In the genomic region with DNA sequence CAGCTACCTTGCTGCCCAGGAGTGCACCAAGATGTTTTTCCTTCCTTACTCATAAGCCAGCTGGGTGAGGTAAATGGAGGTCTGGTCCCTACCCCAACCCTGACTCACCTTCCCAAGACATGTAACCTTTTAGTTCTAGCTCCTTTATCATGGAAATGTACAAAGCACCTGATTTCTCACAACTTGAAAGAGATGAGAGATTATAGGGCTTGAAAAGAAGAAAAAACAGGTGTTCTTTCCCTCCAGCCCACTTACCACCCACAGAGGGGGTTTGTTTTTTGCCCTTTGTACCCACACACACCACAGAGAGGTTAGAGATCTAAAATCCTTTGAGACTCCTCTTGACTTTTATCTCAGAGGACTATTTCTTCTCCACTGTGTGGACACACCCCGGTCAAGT, we compare ENCODE assay signal across 24 cellular contexts. TPM values are rescaled to one million over a fixed set of nuclear protein-coding genes. Genes with fewer than 3 reads are reported as not detected.
A peak's percentile ranks its signal among the peaks of the same experiment; 100 is the strongest.
DNase-seq lines count a peak whose midpoint lies in the region; ATAC-seq lines count a peak whose summit lies in the region.
"Had no signal": no experiment of that assay in that cellular context is flagged by ENCODE, and none has a peak within 500 bp of the region (broad histone marks: within the 10 kb centered on the region; RNA-seq: fewer than 3 reads in every experiment).

No MANE protein-coding gene starts in this region.

- no peaks in the 10 kb centered on the region for H3K27me3 Mint-ChIP-seq in activated CD4-positive, alpha-beta T cell treated with anti-CD3 and anti-CD28 coated beads, Interleukin-2, amount 10 ng/mL, durations not matched to agents 7 days and 5 days
- H3K27me3 Mint-ChIP-seq in activated naive CD8-positive, alpha-beta T cell treated with anti-CD3 and anti-CD28 coated beads for 36 hours: no peaks in the 10 kb centered on the region
- H3K27me3 Mint-ChIP-seq in stimulated activated naive CD8-positive, alpha-beta T cell treated with anti-CD3 and anti-CD28 coated beads, Interleukin-15, amount 100 ng/mL, for 72 hours: peaks cover 17% of the 10 kb centered on the region

- ATAC-seq in stimulated activated naive CD8-positive, alpha-beta T cell treated with anti-CD3 and anti-CD28 coated beads, Interleukin-15, amount 100 ng/mL, for 72 hours: peak; percentile 38
- ATAC-seq: A549, heart right ventricle, left lobe of liver had no signal

- CTCF ChIA-PET in activated CD4-positive, alpha-beta T cell treated with anti-CD3 and anti-CD28 coated beads, Interleukin-2, amount 10 ng/mL, durations not matched to agents 7 days and 5 days (lab: Charles Lee): interaction anchor here (1.2 kb wide), 1 partner anchor 21 kb away, joined by 3 read pairs; a partner anchor contains a TSS

- H3K4me3 Mint-ChIP-seq in activated CD4-positive, alpha-beta T cell treated with anti-CD3 and anti-CD28 coated beads, Interleukin-2, amount 10 ng/mL, durations not matched to agents 7 days and 5 days: no peak overlapping the region
- peak overlapping the region; percentile 48 for H3K4me3 Mint-ChIP-seq in activated naive CD8-positive, alpha-beta T cell treated with anti-CD3 and anti-CD28 coated beads for 36 hours
- H3K4me3 Mint-ChIP-seq in stimulated activated naive CD8-positive, alpha-beta T cell treated with anti-CD3 and anti-CD28 coated beads, Interleukin-15, amount 100 ng/mL, for 72 hours: no peak overlapping the region

- H3K9me3 Mint-ChIP-seq in activated CD4-positive, alpha-beta T cell treated with anti-CD3 and anti-CD28 coated beads, Interleukin-2, amount 10 ng/mL, durations not matched to agents 7 days and 5 days: no peaks in the 10 kb centered on the region
- no peaks in the 10 kb centered on the region for H3K9me3 Mint-ChIP-seq in activated naive CD8-positive, alpha-beta T cell treated with anti-CD3 and anti-CD28 coated beads for 36 hours
- H3K9me3 Mint-ChIP-seq in stimulated activated naive CD8-positive, alpha-beta T cell treated with anti-CD3 and anti-CD28 coated beads, Interleukin-15, amount 100 ng/mL, for 72 hours: no peaks in the 10 kb centered on the region

- DNase-seq in activated CD4-positive, alpha-beta T cell treated with anti-CD3 and anti-CD28 coated beads for 48 hours: peak; percentile 26
- no peak for DNase-seq in activated CD4-positive, alpha-beta T cell treated with anti-CD3 and anti-CD28 coated beads, Interleukin-2, amount 10 ng/mL, durations not matched to agents 7 days and 5 days
- peak; percentile 6 for DNase-seq in stimulated activated naive CD4-positive, alpha-beta T cell treated with Interleukin-2 at 50 U/mL for 16 hours (lab: John Stamatoyannopoulos, UW)
- DNase-seq in stimulated activated naive CD4-positive, alpha-beta T cell (lab: John Stamatoyannopoulos, UW): no peak
- no peak for DNase-seq in activated naive CD8-positive, alpha-beta T cell treated with anti-CD3 and anti-CD28 coated beads for 36 hours
- DNase-seq in stimulated activated naive CD8-positive, alpha-beta T cell treated with anti-CD3 and anti-CD28 coated beads, Interleukin-15, amount 100 ng/mL, for 72 hours: peak in 1 of 2 donors; percentile 9
- DNase-seq in midbrain (lab: John Stamatoyannopoulos, UW) (no peak), NCI-H82 treated with DMSO at 0.1 percent for 48 hours (lab: John Stamatoyannopoulos, UW; ENCODE audit: unreplicated experiment) (no peak)
- DNase-seq: adrenal gland; DMS53; effector memory CD4-positive, alpha-beta T cell; foreskin fibroblast; GDM1; GOT3; heart right ventricle; NCI-H1436 treated with DMSO at 0.1 percent for 48 hours; NCI-H2107; NCI-H510A; NK-92 treated with Interleukin-12 subunit alpha and Interleukin-12 subunit beta, amount 100 ng/mL, for 24 hours; PC-9; SHP77 treated with DMSO at 0.1 percent for 48 hours; SW 1271 had no signal

- H3K4me1 Mint-ChIP-seq in activated CD4-positive, alpha-beta T cell treated with anti-CD3 and anti-CD28 coated beads, Interleukin-2, amount 10 ng/mL, durations not matched to agents 7 days and 5 days: peaks cover 49% of the 10 kb centered on the region
- peaks cover 57% of the 10 kb centered on the region for H3K4me1 Mint-ChIP-seq in activated naive CD8-positive, alpha-beta T cell treated with anti-CD3 and anti-CD28 coated beads for 36 hours
- H3K4me1 Mint-ChIP-seq in stimulated activated naive CD8-positive, alpha-beta T cell treated with anti-CD3 and anti-CD28 coated beads, Interleukin-15, amount 100 ng/mL, for 72 hours: peaks cover 77% of the 10 kb centered on the region

- peaks cover 29% of the 10 kb centered on the region for H3K36me3 Mint-ChIP-seq in activated CD4-positive, alpha-beta T cell treated with anti-CD3 and anti-CD28 coated beads, Interleukin-2, amount 10 ng/mL, durations not matched to agents 7 days and 5 days (ENCODE audit: low read depth)
- H3K36me3 Mint-ChIP-seq in activated naive CD8-positive, alpha-beta T cell treated with anti-CD3 and anti-CD28 coated beads for 36 hours: peaks cover 9% of the 10 kb centered on the region

- H3K27ac Mint-ChIP-seq in activated CD4-positive, alpha-beta T cell treated with anti-CD3 and anti-CD28 coated beads, Interleukin-2, amount 10 ng/mL, durations not matched to agents 7 days and 5 days: no peak overlapping the region
- H3K27ac Mint-ChIP-seq in activated naive CD8-positive, alpha-beta T cell treated with anti-CD3 and anti-CD28 coated beads for 36 hours: no peak overlapping the region
- H3K27ac Mint-ChIP-seq in stimulated activated naive CD8-positive, alpha-beta T cell treated with anti-CD3 and anti-CD28 coated beads, Interleukin-15, amount 100 ng/mL, for 72 hours: no peak overlapping the region

- POLR2A ChIA-PET in activated CD4-positive, alpha-beta T cell treated with anti-CD3 and anti-CD28 coated beads, Interleukin-2, amount 10 ng/mL, durations not matched to agents 7 days and 5 days (lab: Charles Lee): no interaction called here

RNA-seq across cellular contexts. Expression of a gene that starts 21.1 kb away (rescaled TPM):
- total RNA-seq in activated CD4-positive, alpha-beta T cell treated with anti-CD3 and anti-CD28 coated beads, Interleukin-2, amount 10 ng/mL, durations not matched to agents 7 days and 5 days: 10 to 100 TPM; 27.4 to 29.7 TPM
- 1 to 10 TPM; 4.7 to 6.0 TPM for total RNA-seq in activated naive CD8-positive, alpha-beta T cell treated with anti-CD3 and anti-CD28 coated beads for 36 hours

Comparison
In these comparisons a context has a peak if more than half of its experiments do, and no peak if none do; other contexts are left out.
1. DNase-seq: peak in activated CD4-positive, alpha-beta T cell treated with anti-CD3 and anti-CD28 coated beads for 48 hours (single experiment) and stimulated activated naive CD4-positive, alpha-beta T cell treated with Interleukin-2 at 50 U/mL for 16 hours (single experiment); none in activated CD4-positive, alpha-beta T cell treated with anti-CD3 and anti-CD28 coated beads, Interleukin-2, amount 10 ng/mL, durations not matched to agents 7 days and 5 days (single experiment), stimulated activated naive CD4-positive, alpha-beta T cell (0 of 6), activated naive CD8-positive, alpha-beta T cell treated with anti-CD3 and anti-CD28 coated beads for 36 hours (single experiment), midbrain (single experiment) and NCI-H82 treated with DMSO at 0.1 percent for 48 hours (single experiment).
2. RNA of a gene that starts 21.1 kb away (total RNA-seq): 27.4 to 29.7 TPM in activated CD4-positive, alpha-beta T cell treated with anti-CD3 and anti-CD28 coated beads, Interleukin-2, amount 10 ng/mL, durations not matched to agents 7 days and 5 days; 4.7 to 6.0 TPM in activated naive CD8-positive, alpha-beta T cell treated with anti-CD3 and anti-CD28 coated beads for 36 hours; every median in the first group is over 4 times any median in the second.